In the genomic region with DNA sequence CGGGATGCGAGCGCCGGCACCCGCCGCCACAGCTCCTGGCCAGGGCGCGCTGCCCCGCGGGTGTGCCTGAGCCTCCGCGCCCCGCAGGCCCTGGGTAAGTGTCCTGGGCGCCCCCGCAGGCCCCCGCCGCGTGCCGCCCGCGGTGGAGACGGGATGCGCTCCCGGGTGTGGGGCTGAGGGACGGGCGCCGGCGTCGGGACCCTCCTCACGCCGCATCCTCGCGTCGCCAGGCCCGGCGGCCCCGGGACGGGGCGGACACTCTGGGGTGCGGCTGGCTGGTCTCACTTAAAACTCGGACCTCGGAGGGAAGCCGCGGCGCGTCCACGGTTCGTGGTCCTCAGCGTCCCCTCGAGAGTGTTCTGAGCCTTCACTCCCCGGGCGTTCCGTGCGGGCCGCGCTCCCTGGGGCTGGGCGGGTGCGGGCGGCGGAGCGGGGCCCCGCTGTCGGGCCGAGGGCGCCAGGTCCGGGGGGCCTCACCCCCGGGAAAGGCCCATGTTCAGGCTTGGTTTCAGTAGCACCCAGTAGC, we compare ENCODE assay signal across 1 cellular context.
TF ChIP-seq lines count a peak whose summit lies in the region.

No MANE protein-coding gene starts in this region.

TF ChIP-seq in IMR-90, 13 proteins besides CTCF, POLR2A, EP300 and RAD21 (continued from another document):
- TF ChIP-seq RFX5 (IDR thresholded peaks at IDR 0.05; ENCODE audit: low read depth, low read length) (no peak), SMC3 (IDR thresholded peaks at IDR 0.05; ENCODE audit: low read depth, low read length) (no peak), FOS (IDR thresholded peaks at IDR 0.05; ENCODE audit: low read depth, low read length) (no peak), MAZ (IDR thresholded peaks at IDR 0.05; ENCODE audit: borderline replicate concordance, low read depth, low read length) (no peak)
- TF ChIP-seq, protein P1, sequence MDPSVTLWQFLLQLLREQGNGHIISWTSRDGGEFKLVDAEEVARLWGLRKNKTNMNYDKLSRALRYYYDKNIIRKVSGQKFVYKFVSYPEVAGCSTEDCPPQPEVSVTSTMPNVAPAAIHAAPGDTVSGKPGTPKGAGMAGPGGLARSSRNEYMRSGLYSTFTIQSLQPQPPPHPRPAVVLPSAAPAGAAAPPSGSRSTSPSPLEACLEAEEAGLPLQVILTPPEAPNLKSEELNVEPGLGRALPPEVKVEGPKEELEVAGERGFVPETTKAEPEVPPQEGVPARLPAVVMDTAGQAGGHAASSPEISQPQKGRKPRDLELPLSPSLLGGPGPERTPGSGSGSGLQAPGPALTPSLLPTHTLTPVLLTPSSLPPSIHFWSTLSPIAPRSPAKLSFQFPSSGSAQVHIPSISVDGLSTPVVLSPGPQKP (IDR thresholded peaks at IDR 0.05; ENCODE audit: borderline replicate concordance, low read depth, low read length) = no peak
TF ChIP-seq in IMR-90: peak in this region for 0.
